Comparison of ENCODE assay signal across 1 cellular context in the genomic region with DNA sequence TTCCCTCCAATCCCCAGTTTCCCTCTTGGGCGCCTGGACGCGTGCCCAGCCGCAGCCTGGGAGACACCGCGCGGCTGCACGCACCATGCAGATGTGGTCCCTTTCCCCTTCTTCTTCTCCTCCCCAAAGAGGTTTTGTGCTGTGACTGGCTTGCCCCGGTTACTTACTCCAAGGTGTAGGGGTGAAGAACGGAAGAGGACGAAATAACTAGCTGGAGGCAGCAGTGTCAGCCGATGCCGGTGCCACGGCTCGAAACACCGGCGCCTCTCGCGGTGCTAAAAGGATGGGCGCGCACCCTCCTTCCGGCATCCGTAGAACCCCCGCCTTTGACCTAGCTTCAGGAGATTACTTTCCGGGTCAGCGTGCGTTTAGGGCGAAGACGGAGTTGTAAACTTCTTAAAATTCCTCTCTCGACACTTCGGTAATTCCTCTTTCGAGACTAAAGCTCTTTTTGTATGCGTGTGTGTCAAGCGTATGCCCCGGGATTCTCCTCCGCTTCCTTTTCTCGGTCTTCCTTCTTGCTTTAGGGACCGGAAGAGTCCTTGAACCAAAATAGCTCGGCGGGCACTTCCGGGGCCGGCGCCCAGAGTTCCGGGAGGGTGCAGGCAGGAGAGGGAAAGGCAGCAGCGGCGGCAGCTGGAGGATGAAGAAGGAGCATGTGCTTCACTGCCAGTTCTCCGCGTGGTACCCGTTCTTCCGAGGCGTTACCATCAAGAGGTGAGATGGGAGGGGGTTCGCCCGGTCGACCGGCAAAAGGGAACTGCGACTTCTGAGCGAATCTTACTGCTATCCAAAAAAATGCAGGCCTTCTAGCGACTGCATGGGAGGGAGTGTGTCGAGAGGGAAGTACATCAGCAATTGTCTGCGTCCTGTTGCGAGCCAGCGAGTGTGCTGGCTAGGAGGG.
TF ChIP-seq lines count a peak whose summit lies in the region.

A gene with protein sequence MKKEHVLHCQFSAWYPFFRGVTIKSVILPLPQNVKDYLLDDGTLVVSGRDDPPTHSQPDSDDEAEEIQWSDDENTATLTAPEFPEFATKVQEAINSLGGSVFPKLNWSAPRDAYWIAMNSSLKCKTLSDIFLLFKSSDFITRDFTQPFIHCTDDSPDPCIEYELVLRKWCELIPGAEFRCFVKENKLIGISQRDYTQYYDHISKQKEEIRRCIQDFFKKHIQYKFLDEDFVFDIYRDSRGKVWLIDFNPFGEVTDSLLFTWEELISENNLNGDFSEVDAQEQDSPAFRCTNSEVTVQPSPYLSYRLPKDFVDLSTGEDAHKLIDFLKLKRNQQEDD (plus strand): TSS at position 586 of the 904 bp plus-strand sequence. CDS start 58 bp downstream, at position 644.
A gene (minus strand): TSS at position 289 of the 904 bp plus-strand sequence. CDS start 9,600 bp downstream, outside the sequence.

TF ChIP-seq in GM12878, 131 proteins besides CTCF, POLR2A, EP300 and RAD21 (continued from another document):
- TF ChIP-seq, protein P1, sequence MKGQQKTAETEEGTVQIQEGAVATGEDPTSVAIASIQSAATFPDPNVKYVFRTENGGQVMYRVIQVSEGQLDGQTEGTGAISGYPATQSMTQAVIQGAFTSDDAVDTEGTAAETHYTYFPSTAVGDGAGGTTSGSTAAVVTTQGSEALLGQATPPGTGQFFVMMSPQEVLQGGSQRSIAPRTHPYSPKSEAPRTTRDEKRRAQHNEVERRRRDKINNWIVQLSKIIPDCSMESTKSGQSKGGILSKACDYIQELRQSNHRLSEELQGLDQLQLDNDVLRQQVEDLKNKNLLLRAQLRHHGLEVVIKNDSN (IDR thresholded peaks at IDR 0.05; ENCODE audit: borderline replicate concordance, extremely low read length, insufficient read depth, low read depth, low read length), result peak; percentile 14
- TF ChIP-seq CHD4 (IDR thresholded peaks at IDR 0.05), result no peak
- TF ChIP-seq, protein P2, sequence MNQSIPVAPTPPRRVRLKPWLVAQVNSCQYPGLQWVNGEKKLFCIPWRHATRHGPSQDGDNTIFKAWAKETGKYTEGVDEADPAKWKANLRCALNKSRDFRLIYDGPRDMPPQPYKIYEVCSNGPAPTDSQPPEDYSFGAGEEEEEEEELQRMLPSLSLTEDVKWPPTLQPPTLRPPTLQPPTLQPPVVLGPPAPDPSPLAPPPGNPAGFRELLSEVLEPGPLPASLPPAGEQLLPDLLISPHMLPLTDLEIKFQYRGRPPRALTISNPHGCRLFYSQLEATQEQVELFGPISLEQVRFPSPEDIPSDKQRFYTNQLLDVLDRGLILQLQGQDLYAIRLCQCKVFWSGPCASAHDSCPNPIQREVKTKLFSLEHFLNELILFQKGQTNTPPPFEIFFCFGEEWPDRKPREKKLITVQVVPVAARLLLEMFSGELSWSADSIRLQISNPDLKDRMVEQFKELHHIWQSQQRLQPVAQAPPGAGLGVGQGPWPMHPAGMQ (IDR thresholded peaks at IDR 0.05; ENCODE audit: borderline replicate concordance), result no peak
- TF ChIP-seq SIX5 (IDR thresholded peaks at IDR 0.05; ENCODE audit: low read depth, low read length, severe bottlenecking), result peak; percentile 38
- no peak for TF ChIP-seq ZNF274 (IDR thresholded peaks at IDR 0.05; ENCODE audit: insufficient read depth, insufficient read length)
- TF ChIP-seq POLR2AphosphoS2 (IDR thresholded peaks at IDR 0.05; ENCODE audit: low read depth, low read length), result no peak
- TF ChIP-seq, protein P3, sequence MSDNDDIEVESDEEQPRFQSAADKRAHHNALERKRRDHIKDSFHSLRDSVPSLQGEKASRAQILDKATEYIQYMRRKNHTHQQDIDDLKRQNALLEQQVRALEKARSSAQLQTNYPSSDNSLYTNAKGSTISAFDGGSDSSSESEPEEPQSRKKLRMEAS (IDR thresholded peaks at IDR 0.05; ENCODE audit: low read depth, low read length), result peak; percentile 71; the same call in 1 of the 2 replicates
- peak; percentile 69; the same call in 1 of the 2 replicates for TF ChIP-seq TBL1XR1 (IDR thresholded peaks at IDR 0.05; ENCODE audit: low read depth, low read length)
- TF ChIP-seq BCL11A (IDR thresholded peaks at IDR 0.05; ENCODE audit: low read depth, low read length), result no peak; the same call in 1 of the 2 replicates
- TF ChIP-seq GATAD2B (conservative IDR thresholded peaks at IDR 0.05; ENCODE audit: low read depth), result peak; percentile 66
- peak; percentile 55 for TF ChIP-seq KLF5 (IDR thresholded peaks at IDR 0.05; ENCODE audit: partially characterized antibody)
- TF ChIP-seq, protein P4, sequence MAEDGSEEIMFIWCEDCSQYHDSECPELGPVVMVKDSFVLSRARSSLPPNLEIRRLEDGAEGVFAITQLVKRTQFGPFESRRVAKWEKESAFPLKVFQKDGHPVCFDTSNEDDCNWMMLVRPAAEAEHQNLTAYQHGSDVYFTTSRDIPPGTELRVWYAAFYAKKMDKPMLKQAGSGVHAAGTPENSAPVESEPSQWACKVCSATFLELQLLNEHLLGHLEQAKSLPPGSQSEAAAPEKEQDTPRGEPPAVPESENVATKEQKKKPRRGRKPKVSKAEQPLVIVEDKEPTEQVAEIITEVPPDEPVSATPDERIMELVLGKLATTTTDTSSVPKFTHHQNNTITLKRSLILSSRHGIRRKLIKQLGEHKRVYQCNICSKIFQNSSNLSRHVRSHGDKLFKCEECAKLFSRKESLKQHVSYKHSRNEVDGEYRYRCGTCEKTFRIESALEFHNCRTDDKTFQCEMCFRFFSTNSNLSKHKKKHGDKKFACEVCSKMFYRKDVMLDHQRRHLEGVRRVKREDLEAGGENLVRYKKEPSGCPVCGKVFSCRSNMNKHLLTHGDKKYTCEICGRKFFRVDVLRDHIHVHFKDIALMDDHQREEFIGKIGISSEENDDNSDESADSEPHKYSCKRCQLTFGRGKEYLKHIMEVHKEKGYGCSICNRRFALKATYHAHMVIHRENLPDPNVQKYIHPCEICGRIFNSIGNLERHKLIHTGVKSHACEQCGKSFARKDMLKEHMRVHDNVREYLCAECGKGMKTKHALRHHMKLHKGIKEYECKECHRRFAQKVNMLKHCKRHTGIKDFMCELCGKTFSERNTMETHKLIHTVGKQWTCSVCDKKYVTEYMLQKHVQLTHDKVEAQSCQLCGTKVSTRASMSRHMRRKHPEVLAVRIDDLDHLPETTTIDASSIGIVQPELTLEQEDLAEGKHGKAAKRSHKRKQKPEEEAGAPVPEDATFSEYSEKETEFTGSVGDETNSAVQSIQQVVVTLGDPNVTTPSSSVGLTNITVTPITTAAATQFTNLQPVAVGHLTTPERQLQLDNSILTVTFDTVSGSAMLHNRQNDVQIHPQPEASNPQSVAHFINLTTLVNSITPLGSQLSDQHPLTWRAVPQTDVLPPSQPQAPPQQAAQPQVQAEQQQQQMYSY (CRISPR knock-in tag; IDR thresholded peaks at IDR 0.05), result no peak
- peak; percentile 88 for TF ChIP-seq MYC (IDR thresholded peaks at IDR 0.05; ENCODE audit: insufficient read depth, insufficient read length, insufficient replicate concordance, low read length, severe bottlenecking)
- TF ChIP-seq RAD51 (IDR thresholded peaks at IDR 0.05), result peak; percentile 36; the same call in 1 of the 2 replicates
- TF ChIP-seq TAF1 (IDR thresholded peaks at IDR 0.05; ENCODE audit: borderline replicate concordance, low read depth, low read length), result peak; percentile 79; the same call in 1 of the 2 replicates
- TF ChIP-seq JUNB (IDR thresholded peaks at IDR 0.05), result no peak
- TF ChIP-seq, protein P5, sequence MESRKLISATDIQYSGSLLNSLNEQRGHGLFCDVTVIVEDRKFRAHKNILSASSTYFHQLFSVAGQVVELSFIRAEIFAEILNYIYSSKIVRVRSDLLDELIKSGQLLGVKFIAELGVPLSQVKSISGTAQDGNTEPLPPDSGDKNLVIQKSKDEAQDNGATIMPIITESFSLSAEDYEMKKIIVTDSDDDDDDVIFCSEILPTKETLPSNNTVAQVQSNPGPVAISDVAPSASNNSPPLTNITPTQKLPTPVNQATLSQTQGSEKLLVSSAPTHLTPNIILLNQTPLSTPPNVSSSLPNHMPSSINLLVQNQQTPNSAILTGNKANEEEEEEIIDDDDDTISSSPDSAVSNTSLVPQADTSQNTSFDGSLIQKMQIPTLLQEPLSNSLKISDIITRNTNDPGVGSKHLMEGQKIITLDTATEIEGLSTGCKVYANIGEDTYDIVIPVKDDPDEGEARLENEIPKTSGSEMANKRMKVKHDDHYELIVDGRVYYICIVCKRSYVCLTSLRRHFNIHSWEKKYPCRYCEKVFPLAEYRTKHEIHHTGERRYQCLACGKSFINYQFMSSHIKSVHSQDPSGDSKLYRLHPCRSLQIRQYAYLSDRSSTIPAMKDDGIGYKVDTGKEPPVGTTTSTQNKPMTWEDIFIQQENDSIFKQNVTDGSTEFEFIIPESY (IDR thresholded peaks at IDR 0.05), result no peak
- no peak for TF ChIP-seq RELA (IDR thresholded peaks at IDR 0.05; ENCODE audit: borderline replicate concordance, partially characterized antibody)
- TF ChIP-seq, protein P6, sequence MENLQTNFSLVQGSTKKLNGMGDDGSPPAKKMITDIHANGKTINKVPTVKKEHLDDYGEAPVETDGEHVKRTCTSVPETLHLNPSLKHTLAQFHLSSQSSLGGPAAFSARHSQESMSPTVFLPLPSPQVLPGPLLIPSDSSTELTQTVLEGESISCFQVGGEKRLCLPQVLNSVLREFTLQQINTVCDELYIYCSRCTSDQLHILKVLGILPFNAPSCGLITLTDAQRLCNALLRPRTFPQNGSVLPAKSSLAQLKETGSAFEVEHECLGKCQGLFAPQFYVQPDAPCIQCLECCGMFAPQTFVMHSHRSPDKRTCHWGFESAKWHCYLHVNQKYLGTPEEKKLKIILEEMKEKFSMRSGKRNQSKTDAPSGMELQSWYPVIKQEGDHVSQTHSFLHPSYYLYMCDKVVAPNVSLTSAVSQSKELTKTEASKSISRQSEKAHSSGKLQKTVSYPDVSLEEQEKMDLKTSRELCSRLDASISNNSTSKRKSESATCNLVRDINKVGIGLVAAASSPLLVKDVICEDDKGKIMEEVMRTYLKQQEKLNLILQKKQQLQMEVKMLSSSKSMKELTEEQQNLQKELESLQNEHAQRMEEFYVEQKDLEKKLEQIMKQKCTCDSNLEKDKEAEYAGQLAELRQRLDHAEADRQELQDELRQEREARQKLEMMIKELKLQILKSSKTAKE (IDR thresholded peaks at IDR 0.05; ENCODE audit: low read depth, poor library complexity, severe bottlenecking), result peak; percentile 78
- TF ChIP-seq ZSCAN29 (IDR thresholded peaks at IDR 0.05), result no peak
- 0 out of 2 replicates have a peak, but pooled peaks have one; percentile 22 for TF ChIP-seq TCF12 (IDR thresholded peaks at IDR 0.05; ENCODE audit: low read depth, low read length)
- TF ChIP-seq LARP7 (IDR thresholded peaks at IDR 0.05), result peak; percentile 27; the same call in 1 of the 2 replicates
- TF ChIP-seq, protein P7, sequence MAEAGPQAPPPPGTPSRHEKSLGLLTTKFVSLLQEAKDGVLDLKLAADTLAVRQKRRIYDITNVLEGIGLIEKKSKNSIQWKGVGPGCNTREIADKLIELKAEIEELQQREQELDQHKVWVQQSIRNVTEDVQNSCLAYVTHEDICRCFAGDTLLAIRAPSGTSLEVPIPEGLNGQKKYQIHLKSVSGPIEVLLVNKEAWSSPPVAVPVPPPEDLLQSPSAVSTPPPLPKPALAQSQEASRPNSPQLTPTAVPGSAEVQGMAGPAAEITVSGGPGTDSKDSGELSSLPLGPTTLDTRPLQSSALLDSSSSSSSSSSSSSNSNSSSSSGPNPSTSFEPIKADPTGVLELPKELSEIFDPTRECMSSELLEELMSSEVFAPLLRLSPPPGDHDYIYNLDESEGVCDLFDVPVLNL (IDR thresholded peaks at IDR 0.05; ENCODE audit: low read depth, low read length), result no peak
- TF ChIP-seq, protein P8, sequence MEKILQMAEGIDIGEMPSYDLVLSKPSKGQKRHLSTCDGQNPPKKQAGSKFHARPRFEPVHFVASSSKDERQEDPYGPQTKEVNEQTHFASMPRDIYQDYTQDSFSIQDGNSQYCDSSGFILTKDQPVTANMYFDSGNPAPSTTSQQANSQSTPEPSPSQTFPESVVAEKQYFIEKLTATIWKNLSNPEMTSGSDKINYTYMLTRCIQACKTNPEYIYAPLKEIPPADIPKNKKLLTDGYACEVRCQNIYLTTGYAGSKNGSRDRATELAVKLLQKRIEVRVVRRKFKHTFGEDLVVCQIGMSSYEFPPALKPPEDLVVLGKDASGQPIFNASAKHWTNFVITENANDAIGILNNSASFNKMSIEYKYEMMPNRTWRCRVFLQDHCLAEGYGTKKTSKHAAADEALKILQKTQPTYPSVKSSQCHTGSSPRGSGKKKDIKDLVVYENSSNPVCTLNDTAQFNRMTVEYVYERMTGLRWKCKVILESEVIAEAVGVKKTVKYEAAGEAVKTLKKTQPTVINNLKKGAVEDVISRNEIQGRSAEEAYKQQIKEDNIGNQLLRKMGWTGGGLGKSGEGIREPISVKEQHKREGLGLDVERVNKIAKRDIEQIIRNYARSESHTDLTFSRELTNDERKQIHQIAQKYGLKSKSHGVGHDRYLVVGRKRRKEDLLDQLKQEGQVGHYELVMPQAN (conservative IDR thresholded peaks at IDR 0.05), result peak; percentile 91
- TF ChIP-seq CEBPB (IDR thresholded peaks at IDR 0.05; ENCODE audit: borderline replicate concordance in 1 of 2, low read depth in 2 of 2, low read length in 2 of 2), result no peak
- TF ChIP-seq, protein P9, sequence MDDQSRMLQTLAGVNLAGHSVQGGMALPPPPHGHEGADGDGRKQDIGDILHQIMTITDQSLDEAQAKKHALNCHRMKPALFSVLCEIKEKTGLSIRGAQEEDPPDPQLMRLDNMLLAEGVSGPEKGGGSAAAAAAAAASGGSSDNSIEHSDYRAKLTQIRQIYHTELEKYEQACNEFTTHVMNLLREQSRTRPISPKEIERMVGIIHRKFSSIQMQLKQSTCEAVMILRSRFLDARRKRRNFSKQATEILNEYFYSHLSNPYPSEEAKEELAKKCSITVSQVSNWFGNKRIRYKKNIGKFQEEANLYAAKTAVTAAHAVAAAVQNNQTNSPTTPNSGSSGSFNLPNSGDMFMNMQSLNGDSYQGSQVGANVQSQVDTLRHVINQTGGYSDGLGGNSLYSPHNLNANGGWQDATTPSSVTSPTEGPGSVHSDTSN (IDR thresholded peaks at IDR 0.05; ENCODE audit: insufficient replicate concordance, low read depth, low read length), result no peak
- peak; percentile 28; the same call in 1 of the 2 replicates for TF ChIP-seq CREB1 (IDR thresholded peaks at IDR 0.05; ENCODE audit: low read depth)
- TF ChIP-seq ESRRA (IDR thresholded peaks at IDR 0.05; ENCODE audit: low read length), result no peak
